In genomic region chr9:136754626-136755284, GRCh38 we compare ENCODE assay signal across 20 cellular contexts. TPM values are rescaled to one million over a fixed set of nuclear protein-coding genes. Genes with fewer than 3 reads are reported as not detected.
"Had no signal": no experiment of that assay in that cellular context is flagged by ENCODE, and none has a peak within 500 bp of the region (broad histone marks: within the 10 kb centered on the region; RNA-seq: fewer than 3 reads in every experiment).

No MANE protein-coding gene starts in this region.

- H3K36me3 ChIP-seq: brain microvascular endothelial cell, neutrophil, tibial artery had no signal

- DNase-seq: activated CD4-positive, alpha-beta T cell treated with anti-CD3 and anti-CD28 coated beads, Interleukin-2, amount 10 ng/mL, durations not matched to agents 7 days and 5 days; activated CD4-positive, CD25-positive, alpha-beta regulatory T cell; anterior cingulate cortex; brain microvascular endothelial cell; cerebellar nuclear complex; effector memory CD4-positive, alpha-beta T cell; foreskin keratinocyte; head of caudate nucleus; midbrain; retina; stimulated activated CD4-positive, alpha-beta T cell treated with anti-CD3 and anti-CD28 coated beads, Interleukin-2, amount 100 ng/mL, for 48 hours; stimulated activated naive B cell treated with anti-CD40 and anti-IgM and Interleukin-4, amounts not matched to agents 10 μg/mL and 1 μg/mL and 100 μg/mL, for 72 hours; T-helper 2 cell; tibial artery had no signal

- H3K27me3 ChIP-seq: brain microvascular endothelial cell had no signal

- H3K27me3 Mint-ChIP-seq: stimulated activated naive B cell treated with anti-CD40 and anti-IgM and Interleukin-4, amounts not matched to agents 10 μg/mL and 1 μg/mL and 100 μg/mL, for 72 hours had no signal

- H3K4me3 Mint-ChIP-seq: activated CD4-positive, alpha-beta T cell treated with anti-CD3 and anti-CD28 coated beads, Interleukin-2, amount 10 ng/mL, durations not matched to agents 7 days and 5 days; activated T-helper 1 cell treated with anti-CD3 and anti-CD28 coated beads, Interleukin-12 subunit alpha, Interleukin-12 subunit beta, Interleukin-2, Interleukin-4 antibody, amounts not matched to agents 30 ng/mL and 10 ng/mL and 1 ng/mL, durations not matched to agents 14 hours and 24 hours and 36 hours; dendritic cell treated with granulocyte-macrophage colony-stimulating factor and Interleukin-4, amounts not matched to agents 40 ng/mL and 50 ng/mL, for 4 days had no signal

- H3K27ac ChIP-seq: brain microvascular endothelial cell, foreskin keratinocyte, neutrophil, tibial artery had no signal

- FAIRE-seq: TTC549 had no signal

- H3K4me1 ChIP-seq: foreskin keratinocyte, tibial artery had no signal

- H3K27ac Mint-ChIP-seq: activated CD4-positive, alpha-beta T cell treated with anti-CD3 and anti-CD28 coated beads, Interleukin-2, amount 10 ng/mL, durations not matched to agents 7 days and 5 days; dendritic cell treated with granulocyte-macrophage colony-stimulating factor and Interleukin-4, amounts not matched to agents 40 ng/mL and 50 ng/mL, for 4 days; stimulated activated naive B cell treated with anti-CD40 and anti-IgM and Interleukin-4, amounts not matched to agents 10 μg/mL and 1 μg/mL and 100 μg/mL, for 72 hours had no signal

- ATAC-seq: foreskin keratinocyte; stimulated activated naive B cell treated with anti-CD40 and anti-IgM and Interleukin-4, amounts not matched to agents 10 μg/mL and 1 μg/mL and 100 μg/mL, for 72 hours had no signal

- H3K4me3 ChIP-seq: lung, tibial artery had no signal

RNA-seq across cellular contexts. Expression of gene LCN8, which starts 3.3 kb away (rescaled TPM):
- total RNA-seq: activated CD4-positive, alpha-beta T cell treated with anti-CD3 and anti-CD28 coated beads, Interleukin-2, amount 10 ng/mL, durations not matched to agents 7 days and 5 days; activated T-helper 1 cell treated with anti-CD3 and anti-CD28 coated beads, Interleukin-12 subunit alpha, Interleukin-12 subunit beta, Interleukin-2, Interleukin-4 antibody, amounts not matched to agents 30 ng/mL and 10 ng/mL and 1 ng/mL, durations not matched to agents 14 hours and 24 hours and 36 hours; foreskin keratinocyte; subcutaneous adipose tissue had no signal
- polyA plus RNA-seq: foreskin keratinocyte, lung had no signal

RNA-seq across cellular contexts. Expression of gene LCN6, which starts 6.4 kb away (rescaled TPM):
- total RNA-seq: activated CD4-positive, alpha-beta T cell treated with anti-CD3 and anti-CD28 coated beads, Interleukin-2, amount 10 ng/mL, durations not matched to agents 7 days and 5 days; activated T-helper 1 cell treated with anti-CD3 and anti-CD28 coated beads, Interleukin-12 subunit alpha, Interleukin-12 subunit beta, Interleukin-2, Interleukin-4 antibody, amounts not matched to agents 30 ng/mL and 10 ng/mL and 1 ng/mL, durations not matched to agents 14 hours and 24 hours and 36 hours; foreskin keratinocyte had no signal
- polyA plus RNA-seq: foreskin keratinocyte had no signal

RNA-seq across cellular contexts. Expression of gene LCN15, which starts 9.6 kb away (rescaled TPM):
- total RNA-seq: activated CD4-positive, alpha-beta T cell treated with anti-CD3 and anti-CD28 coated beads, Interleukin-2, amount 10 ng/mL, durations not matched to agents 7 days and 5 days; activated T-helper 1 cell treated with anti-CD3 and anti-CD28 coated beads, Interleukin-12 subunit alpha, Interleukin-12 subunit beta, Interleukin-2, Interleukin-4 antibody, amounts not matched to agents 30 ng/mL and 10 ng/mL and 1 ng/mL, durations not matched to agents 14 hours and 24 hours and 36 hours; foreskin keratinocyte; lung; subcutaneous adipose tissue had no signal
- polyA plus RNA-seq: foreskin keratinocyte had no signal

RNA-seq across cellular contexts. Expression of gene LCN10, which starts 12.0 kb away (rescaled TPM):
- total RNA-seq: activated CD4-positive, alpha-beta T cell treated with anti-CD3 and anti-CD28 coated beads, Interleukin-2, amount 10 ng/mL, durations not matched to agents 7 days and 5 days; foreskin keratinocyte had no signal
- polyA plus RNA-seq: foreskin keratinocyte had no signal
